In the genomic region with DNA sequence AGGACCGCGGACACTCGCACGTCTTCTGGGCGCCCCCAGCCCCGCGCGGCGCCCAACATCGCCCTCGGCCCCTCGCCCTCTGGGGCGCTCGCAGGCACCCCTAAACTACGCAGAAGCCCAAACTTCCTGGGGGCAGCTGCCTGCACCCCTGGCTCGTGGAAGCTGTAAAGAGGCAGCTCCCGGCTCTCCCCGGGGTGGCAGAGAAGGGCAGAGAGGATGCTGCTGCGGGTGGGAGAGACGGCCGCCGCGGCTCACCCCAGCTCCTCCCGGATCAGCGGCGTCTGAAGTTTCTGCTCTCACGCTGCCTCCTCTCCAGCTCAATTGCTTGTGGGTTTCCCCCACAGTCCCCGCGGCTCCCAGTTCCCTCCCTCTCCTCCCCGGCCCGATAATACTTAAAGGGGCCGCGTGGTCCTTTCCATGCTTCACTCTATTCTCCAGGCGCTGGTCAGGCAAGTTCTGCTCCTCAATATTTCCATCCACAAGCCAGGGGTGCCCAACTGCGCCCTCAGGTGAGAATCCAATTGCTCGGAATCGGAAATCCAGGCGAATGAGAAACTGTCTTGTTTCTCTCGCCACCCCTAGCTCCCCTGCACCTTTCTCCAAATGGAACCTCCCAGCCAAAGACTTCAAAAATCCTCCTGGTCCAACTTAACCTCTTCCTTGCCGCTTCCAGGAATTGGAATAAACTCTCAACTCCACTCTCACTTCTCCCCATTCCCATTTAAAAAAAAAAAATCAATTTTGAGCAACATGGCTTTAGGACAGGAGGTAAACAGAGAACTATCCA, we compare ENCODE assay signal across 1 cellular context.
TF ChIP-seq lines count a peak whose summit lies in the region.

No MANE protein-coding gene starts in this region.

TF ChIP-seq in HEK293, 187 proteins besides CTCF, POLR2A, EP300 and RAD21 (continued from another document and continues in another):
- no peak for TF ChIP-seq GFI1B (tag by site-specific recombination; IDR thresholded peaks at IDR 0.05)
- TF ChIP-seq, protein P1, sequence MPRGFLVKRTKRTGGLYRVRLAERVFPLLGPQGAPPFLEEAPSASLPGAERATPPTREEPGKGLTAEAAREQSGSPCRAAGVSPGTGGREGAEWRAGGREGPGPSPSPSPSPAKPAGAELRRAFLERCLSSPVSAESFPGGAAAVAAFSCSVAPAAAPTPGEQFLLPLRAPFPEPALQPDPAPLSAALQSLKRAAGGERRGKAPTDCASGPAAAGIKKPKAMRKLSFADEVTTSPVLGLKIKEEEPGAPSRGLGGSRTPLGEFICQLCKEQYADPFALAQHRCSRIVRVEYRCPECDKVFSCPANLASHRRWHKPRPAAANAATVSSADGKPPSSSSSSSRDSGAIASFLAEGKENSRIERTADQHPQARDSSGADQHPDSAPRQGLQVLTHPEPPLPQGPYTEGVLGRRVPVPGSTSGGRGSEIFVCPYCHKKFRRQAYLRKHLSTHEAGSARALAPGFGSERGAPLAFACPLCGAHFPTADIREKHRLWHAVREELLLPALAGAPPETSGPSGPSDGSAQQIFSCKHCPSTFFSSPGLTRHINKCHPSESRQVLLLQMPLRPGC (tag by site-specific recombination; IDR thresholded peaks at IDR 0.05): no peak
- TF ChIP-seq ZNF24 (tag by site-specific recombination; IDR thresholded peaks at IDR 0.05): no peak; the same call in 1 of the 2 replicates
- TF ChIP-seq ZNF558 (tag by site-specific recombination; IDR thresholded peaks at IDR 0.05): peak; percentile 12; the same call in 1 of the 2 replicates
- TF ChIP-seq ZNF311 (tag by site-specific recombination; IDR thresholded peaks at IDR 0.05; ENCODE audit: borderline replicate concordance): no peak
- peak; percentile 82 for TF ChIP-seq ZNF335 (tag by site-specific recombination; conservative IDR thresholded peaks at IDR 0.05)
- no peak for TF ChIP-seq MZF1 (tag by site-specific recombination; IDR thresholded peaks at IDR 0.05; ENCODE audit: borderline replicate concordance)
- TF ChIP-seq SCRT1 (tag by site-specific recombination; IDR thresholded peaks at IDR 0.05; ENCODE audit: borderline replicate concordance): no peak
- no peak for TF ChIP-seq ZNF48 (tag by site-specific recombination; IDR thresholded peaks at IDR 0.05)
- TF ChIP-seq ZNF214 (tag by site-specific recombination; IDR thresholded peaks at IDR 0.05; ENCODE audit: borderline replicate concordance): no peak
- TF ChIP-seq ZNF366 (tag by site-specific recombination; conservative IDR thresholded peaks at IDR 0.05): peak; percentile 71
- TF ChIP-seq ZBTB49 (tag by site-specific recombination; IDR thresholded peaks at IDR 0.05; ENCODE audit: low read depth): no peak
- TF ChIP-seq ZNF140 (tag by site-specific recombination; IDR thresholded peaks at IDR 0.05): no peak
- TF ChIP-seq GLIS2 (tag by site-specific recombination; IDR thresholded peaks at IDR 0.05): peak; percentile 63
- TF ChIP-seq ZNF747 (tag by site-specific recombination; IDR thresholded peaks at IDR 0.05): no peak
- peak; percentile 99 for TF ChIP-seq ZFP69B (tag by site-specific recombination; IDR thresholded peaks at IDR 0.05)
- no peak for TF ChIP-seq KLF1 (tag by site-specific recombination; IDR thresholded peaks at IDR 0.05)
- no peak for TF ChIP-seq ZNF501 (tag by site-specific recombination; IDR thresholded peaks at IDR 0.05)
- peak; percentile 77; the same call in 1 of the 2 replicates for TF ChIP-seq ZBTB10 (tag by site-specific recombination; IDR thresholded peaks at IDR 0.05)
- TF ChIP-seq ZNF776 (tag by site-specific recombination; IDR thresholded peaks at IDR 0.05; ENCODE audit: borderline replicate concordance): no peak
- no peak for TF ChIP-seq ZNF133 (tag by site-specific recombination; IDR thresholded peaks at IDR 0.05)
- TF ChIP-seq ZNF530 (tag by site-specific recombination; IDR thresholded peaks at IDR 0.05; ENCODE audit: low read depth): no peak
- TF ChIP-seq, protein P2, sequence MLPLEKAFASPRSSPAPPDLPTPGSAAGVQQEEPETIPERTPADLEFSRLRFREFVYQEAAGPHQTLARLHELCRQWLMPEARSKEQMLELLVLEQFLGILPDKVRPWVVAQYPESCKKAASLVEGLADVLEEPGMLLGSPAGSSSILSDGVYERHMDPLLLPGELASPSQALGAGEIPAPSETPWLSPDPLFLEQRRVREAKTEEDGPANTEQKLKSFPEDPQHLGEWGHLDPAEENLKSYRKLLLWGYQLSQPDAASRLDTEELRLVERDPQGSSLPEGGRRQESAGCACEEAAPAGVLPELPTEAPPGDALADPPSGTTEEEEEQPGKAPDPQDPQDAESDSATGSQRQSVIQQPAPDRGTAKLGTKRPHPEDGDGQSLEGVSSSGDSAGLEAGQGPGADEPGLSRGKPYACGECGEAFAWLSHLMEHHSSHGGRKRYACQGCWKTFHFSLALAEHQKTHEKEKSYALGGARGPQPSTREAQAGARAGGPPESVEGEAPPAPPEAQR (tag by site-specific recombination; IDR thresholded peaks at IDR 0.05): no peak
- no peak for TF ChIP-seq ZBTB44 (tag by site-specific recombination; IDR thresholded peaks at IDR 0.05)
- TF ChIP-seq ZNF16 (tag by site-specific recombination; IDR thresholded peaks at IDR 0.05; ENCODE audit: low read depth): no peak
- TF ChIP-seq YY1 (tag by site-specific recombination; IDR thresholded peaks at IDR 0.05): no peak
- no peak for TF ChIP-seq ZNF148 (tag by site-specific recombination; IDR thresholded peaks at IDR 0.05; ENCODE audit: borderline replicate concordance)
- no peak for TF ChIP-seq ZNF664 (tag by site-specific recombination; IDR thresholded peaks at IDR 0.05)
- no peak for TF ChIP-seq ZNF792 (tag by site-specific recombination; IDR thresholded peaks at IDR 0.05)
- TF ChIP-seq ZNF350 (tag by site-specific recombination; IDR thresholded peaks at IDR 0.05): no peak
- TF ChIP-seq, protein P3, sequence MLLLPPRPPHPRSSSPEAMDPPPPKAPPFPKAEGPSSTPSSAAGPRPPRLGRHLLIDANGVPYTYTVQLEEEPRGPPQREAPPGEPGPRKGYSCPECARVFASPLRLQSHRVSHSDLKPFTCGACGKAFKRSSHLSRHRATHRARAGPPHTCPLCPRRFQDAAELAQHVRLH (tag by site-specific recombination; IDR thresholded peaks at IDR 0.05): no peak
- TF ChIP-seq WT1 (tag by site-specific recombination; IDR thresholded peaks at IDR 0.05): peak; percentile 60
- no peak for TF ChIP-seq ZNF510 (tag by site-specific recombination; IDR thresholded peaks at IDR 0.05; ENCODE audit: insufficient replicate concordance)
- no peak for TF ChIP-seq ZNF707 (tag by site-specific recombination; IDR thresholded peaks at IDR 0.05)
- TF ChIP-seq HOXC10 (CRISPR knock-in tag; IDR thresholded peaks at IDR 0.05): no peak
- no peak for TF ChIP-seq MEIS1 (CRISPR knock-in tag; IDR thresholded peaks at IDR 0.05; ENCODE audit: borderline replicate concordance)
- TF ChIP-seq RBAK (tag by site-specific recombination; IDR thresholded peaks at IDR 0.05): no peak
- TF ChIP-seq ZNF548 (tag by site-specific recombination; IDR thresholded peaks at IDR 0.05): no peak
- TF ChIP-seq EGR2 (tag by site-specific recombination; IDR thresholded peaks at IDR 0.05; ENCODE audit: low read depth): no peak
- TF ChIP-seq ZNF423 (tag by site-specific recombination; IDR thresholded peaks at IDR 0.05): no peak
- TF ChIP-seq KLF8 (tag by site-specific recombination; IDR thresholded peaks at IDR 0.05): peak; percentile 49; the same call in 1 of the 2 replicates
- TF ChIP-seq TRIM28 (IDR thresholded peaks at IDR 0.05; ENCODE audit: borderline replicate concordance, low read length): no peak
- no peak for TF ChIP-seq BCL6B (tag by site-specific recombination; IDR thresholded peaks at IDR 0.05)
- TF ChIP-seq ZFHX2 (tag by site-specific recombination; conservative IDR thresholded peaks at IDR 0.05): no peak
- no peak for TF ChIP-seq ZNF645 (tag by site-specific recombination; IDR thresholded peaks at IDR 0.05)
- TF ChIP-seq BCL11A (tag by site-specific recombination; IDR thresholded peaks at IDR 0.05; ENCODE audit: low read depth): no peak
- TF ChIP-seq ZNF155 (tag by site-specific recombination; IDR thresholded peaks at IDR 0.05): no peak
- TF ChIP-seq ZNF169 (tag by site-specific recombination; IDR thresholded peaks at IDR 0.05): no peak
- TF ChIP-seq FEZF1 (tag by site-specific recombination; IDR thresholded peaks at IDR 0.05): no peak
- peak; percentile 73 for TF ChIP-seq ZNF561 (tag by site-specific recombination; IDR thresholded peaks at IDR 0.05; ENCODE audit: borderline replicate concordance)
